In genomic region chr2:780581-780980, GRCh38 we compare ENCODE assay signal across 1 cellular context.
TF ChIP-seq lines count a peak whose summit lies in the region.

No MANE protein-coding gene starts in this region.

TF ChIP-seq in GM23338, 12 proteins besides CTCF, POLR2A, EP300 and RAD21 (continued from another document):
- TF ChIP-seq, protein P1, sequence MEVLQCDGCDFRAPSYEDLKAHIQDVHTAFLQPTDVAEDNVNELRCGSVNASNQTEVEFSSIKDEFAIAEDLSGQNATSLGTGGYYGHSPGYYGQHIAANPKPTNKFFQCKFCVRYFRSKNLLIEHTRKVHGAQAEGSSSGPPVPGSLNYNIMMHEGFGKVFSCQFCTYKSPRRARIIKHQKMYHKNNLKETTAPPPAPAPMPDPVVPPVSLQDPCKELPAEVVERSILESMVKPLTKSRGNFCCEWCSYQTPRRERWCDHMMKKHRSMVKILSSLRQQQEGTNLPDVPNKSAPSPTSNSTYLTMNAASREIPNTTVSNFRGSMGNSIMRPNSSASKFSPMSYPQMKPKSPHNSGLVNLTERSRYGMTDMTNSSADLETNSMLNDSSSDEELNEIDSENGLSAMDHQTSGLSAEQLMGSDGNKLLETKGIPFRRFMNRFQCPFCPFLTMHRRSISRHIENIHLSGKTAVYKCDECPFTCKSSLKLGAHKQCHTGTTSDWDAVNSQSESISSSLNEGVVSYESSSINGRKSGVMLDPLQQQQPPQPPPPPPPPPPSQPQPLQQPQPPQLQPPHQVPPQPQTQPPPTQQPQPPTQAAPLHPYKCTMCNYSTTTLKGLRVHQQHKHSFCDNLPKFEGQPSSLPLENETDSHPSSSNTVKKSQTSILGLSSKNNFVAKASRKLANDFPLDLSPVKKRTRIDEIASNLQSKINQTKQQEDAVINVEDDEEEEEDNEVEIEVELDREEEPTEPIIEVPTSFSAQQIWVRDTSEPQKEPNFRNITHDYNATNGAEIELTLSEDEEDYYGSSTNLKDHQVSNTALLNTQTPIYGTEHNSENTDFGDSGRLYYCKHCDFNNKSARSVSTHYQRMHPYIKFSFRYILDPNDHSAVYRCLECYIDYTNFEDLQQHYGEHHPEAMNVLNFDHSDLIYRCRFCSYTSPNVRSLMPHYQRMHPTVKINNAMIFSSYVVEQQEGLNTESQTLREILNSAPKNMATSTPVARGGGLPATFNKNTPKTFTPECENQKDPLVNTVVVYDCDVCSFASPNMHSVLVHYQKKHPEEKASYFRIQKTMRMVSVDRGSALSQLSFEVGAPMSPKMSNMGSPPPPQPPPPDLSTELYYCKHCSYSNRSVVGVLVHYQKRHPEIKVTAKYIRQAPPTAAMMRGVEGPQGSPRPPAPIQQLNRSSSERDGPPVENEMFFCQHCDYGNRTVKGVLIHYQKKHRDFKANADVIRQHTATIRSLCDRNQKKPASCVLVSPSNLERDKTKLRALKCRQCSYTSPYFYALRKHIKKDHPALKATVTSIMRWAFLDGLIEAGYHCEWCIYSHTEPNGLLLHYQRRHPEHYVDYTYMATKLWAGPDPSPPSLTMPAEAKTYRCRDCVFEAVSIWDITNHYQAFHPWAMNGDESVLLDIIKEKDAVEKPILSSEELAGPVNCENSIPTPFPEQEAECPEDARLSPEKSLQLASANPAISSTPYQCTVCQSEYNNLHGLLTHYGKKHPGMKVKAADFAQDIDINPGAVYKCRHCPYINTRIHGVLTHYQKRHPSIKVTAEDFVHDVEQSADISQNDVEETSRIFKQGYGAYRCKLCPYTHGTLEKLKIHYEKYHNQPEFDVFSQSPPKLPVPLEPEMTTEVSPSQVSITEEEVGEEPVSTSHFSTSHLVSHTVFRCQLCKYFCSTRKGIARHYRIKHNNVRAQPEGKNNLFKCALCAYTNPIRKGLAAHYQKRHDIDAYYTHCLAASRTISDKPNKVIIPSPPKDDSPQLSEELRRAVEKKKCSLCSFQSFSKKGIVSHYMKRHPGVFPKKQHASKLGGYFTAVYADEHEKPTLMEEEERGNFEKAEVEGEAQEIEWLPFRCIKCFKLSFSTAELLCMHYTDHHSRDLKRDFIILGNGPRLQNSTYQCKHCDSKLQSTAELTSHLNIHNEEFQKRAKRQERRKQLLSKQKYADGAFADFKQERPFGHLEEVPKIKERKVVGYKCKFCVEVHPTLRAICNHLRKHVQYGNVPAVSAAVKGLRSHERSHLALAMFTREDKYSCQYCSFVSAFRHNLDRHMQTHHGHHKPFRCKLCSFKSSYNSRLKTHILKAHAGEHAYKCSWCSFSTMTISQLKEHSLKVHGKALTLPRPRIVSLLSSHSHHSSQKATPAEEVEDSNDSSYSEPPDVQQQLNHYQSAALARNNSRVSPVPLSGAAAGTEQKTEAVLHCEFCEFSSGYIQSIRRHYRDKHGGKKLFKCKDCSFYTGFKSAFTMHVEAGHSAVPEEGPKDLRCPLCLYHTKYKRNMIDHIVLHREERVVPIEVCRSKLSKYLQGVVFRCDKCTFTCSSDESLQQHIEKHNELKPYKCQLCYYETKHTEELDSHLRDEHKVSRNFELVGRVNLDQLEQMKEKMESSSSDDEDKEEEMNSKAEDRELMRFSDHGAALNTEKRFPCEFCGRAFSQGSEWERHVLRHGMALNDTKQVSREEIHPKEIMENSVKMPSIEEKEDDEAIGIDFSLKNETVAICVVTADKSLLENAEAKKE (CRISPR knock-in tag; IDR thresholded peaks at IDR 0.05): no peak
- TF ChIP-seq POLR2AphosphoS5 (IDR thresholded peaks at IDR 0.05; ENCODE audit: low read depth) (no peak), EZH2 (IDR thresholded peaks at IDR 0.05; ENCODE audit: low read depth, unreplicated experiment) (no peak), STAT1 (IDR thresholded peaks at IDR 0.05; ENCODE audit: unreplicated experiment) (no peak), JUNB (IDR thresholded peaks at IDR 0.05; ENCODE audit: unreplicated experiment) (no peak)
